ENCODE assay signal across 24 cellular contexts in the genomic region with DNA sequence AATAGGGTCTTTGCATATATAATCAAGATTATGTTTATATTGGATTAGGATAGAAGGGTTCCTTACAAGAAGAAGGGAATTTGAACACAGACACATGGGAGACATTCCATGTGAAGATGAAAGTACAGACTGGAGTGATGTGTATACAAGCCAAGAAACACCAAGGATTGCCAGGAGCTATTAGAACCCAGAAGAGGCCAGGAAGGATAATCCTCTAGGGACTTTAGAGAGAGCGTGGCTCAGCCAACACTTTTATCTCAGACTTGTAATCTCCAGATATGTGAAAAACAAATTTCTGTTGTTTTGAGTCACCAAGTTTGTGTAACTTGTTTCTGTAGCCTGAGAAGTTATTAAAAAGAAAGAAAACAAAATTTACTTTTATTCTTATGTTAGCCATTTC.
DNase-seq lines count a peak whose midpoint lies in the region; ATAC-seq and TF ChIP-seq lines count a peak whose summit lies in the region.
"Had no signal": no experiment of that assay in that cellular context is flagged by ENCODE, and none has a peak within 500 bp of the region (broad histone marks: within the 10 kb centered on the region; RNA-seq: fewer than 3 reads in every experiment).

No MANE protein-coding gene starts in this region.

- TF ChIP-seq CTCF in AG10803 (conservative IDR thresholded peaks at IDR 0.05; ENCODE audit: low read length) (no peak), IMR-90 (conservative IDR thresholded peaks at IDR 0.05; ENCODE audit: low read depth, low read length) (no peak), cardiac fibroblast (IDR thresholded peaks at IDR 0.05; ENCODE audit: low read depth, low read length) (no peak), osteoblast (IDR thresholded peaks at IDR 0.05; ENCODE audit: extremely low read depth, low read depth, low read length) (no peak)

- WGBS in IMR-90 (ENCODE audit: extremely low coverage in 2 of 2, insufficient read length in 1 of 2), 2 experiments = no CpG with 5 or more reads among the region's 1 CpG

- H3K9me3 ChIP-seq in IMR-90 (ENCODE audit: control insufficient read depth, insufficient read depth, low read length) (no peaks in the 10 kb centered on the region), osteoblast (ENCODE audit: low read depth, low read length) (no peaks in the 10 kb centered on the region)
- H3K9me3 ChIP-seq: BLaER1 treated with 17β-estradiol and CSF1 and Interleukin-3, amounts not matched to agents 10 nM and 100 nM; HAP-1; SJCRH30 had no signal

- no TSS peak for BruUV-seq in IMR-90 (replicated peaks; lab: Mats Ljungman, UMichigan)

- no peak overlapping the region for H3K9ac ChIP-seq in IMR-90 (ENCODE audit: low read depth, low read length)
- H3K9ac ChIP-seq: BLaER1 treated with 17β-estradiol and CSF1 and Interleukin-3, amounts not matched to agents 10 nM and 100 nM had no signal

- TF ChIP-seq RAD21 in IMR-90 (IDR thresholded peaks at IDR 0.05; ENCODE audit: low read length) = no peak

- peak overlapping the region; percentile 44; the same call in 1 of the 2 replicates for H2BK120ac ChIP-seq in IMR-90 (ENCODE audit: low read depth, low read length)

- ATAC-seq in IMR-90 (ENCODE audit: low read depth) (no peak), HG03457 (IDR thresholded peaks at IDR 0.05; ENCODE audit: unreplicated experiment) (no peak)
- ATAC-seq: GM12878, SK-N-SH treated with all-trans-retinoic acid at 6 μM for 48 hours had no signal

- TF ChIP-seq POLR2A in IMR-90 (IDR thresholded peaks at IDR 0.05; ENCODE audit: low read depth, low read length) = no peak

- H3K27ac ChIP-seq in IMR-90 (ENCODE audit: insufficient read depth, low read length) (no peak overlapping the region), osteoblast (ENCODE audit: low read depth, low read length) (no peak overlapping the region)
- H3K27ac ChIP-seq: BLaER1 treated with 17β-estradiol and CSF1 and Interleukin-3, amounts not matched to agents 10 nM and 100 nM; SJCRH30 had no signal

- H3K4me1 ChIP-seq in IMR-90 (ENCODE audit: control insufficient read depth, insufficient read depth, low read length) (no peaks in the 10 kb centered on the region; the same call in 1 of the 2 replicates), osteoblast (ENCODE audit: insufficient read depth, low read length) (peaks cover 4% of the 10 kb centered on the region)
- H3K4me1 ChIP-seq: BLaER1 treated with 17β-estradiol and CSF1 and Interleukin-3, amounts not matched to agents 10 nM and 100 nM; SJCRH30 had no signal

- 0 out of 2 replicates have a peak overlapping the region, but pooled peaks have one; percentile 3 for H4K91ac ChIP-seq in IMR-90 (ENCODE audit: insufficient read depth, low read depth, low read length)

- intact Hi-C loops in IMR-90 (cut with micrococcal nuclease) = no loop called here
- intact Hi-C loops in activated T-helper 1 cell treated with anti-CD3 and anti-CD28 coated beads, Interleukin-12 subunit alpha, Interleukin-12 subunit beta, Interleukin-2, Interleukin-4 antibody, amounts not matched to agents 30 ng/mL and 10 ng/mL and 1 ng/mL, durations not matched to agents 14 hours and 24 hours and 36 hours (cut with micrococcal nuclease) = no loop called here

- 0 out of 2 replicates have a peak overlapping the region, but pooled peaks have one; percentile 5 for H3K14ac ChIP-seq in IMR-90 (replicated peaks; ENCODE audit: low read depth, low read length)

- H3K27me3 Mint-ChIP-seq in activated T-helper 1 cell treated with anti-CD3 and anti-CD28 coated beads, Interleukin-12 subunit alpha, Interleukin-12 subunit beta, Interleukin-2, Interleukin-4 antibody, amounts not matched to agents 30 ng/mL and 10 ng/mL and 1 ng/mL, durations not matched to agents 14 hours and 24 hours and 36 hours (ENCODE audit: insufficient read depth) = peaks cover 9% of the 10 kb centered on the region
- H3K27me3 Mint-ChIP-seq: CD4-positive, alpha-beta T cell had no signal

- H3K4me3 ChIP-seq in AG10803 (ENCODE audit: low read length) (no peak overlapping the region), IMR-90 (ENCODE audit: insufficient read depth, low read depth, low read length) (no peak overlapping the region), cardiac fibroblast (replicated peaks in 1 of 2; ENCODE audit: low read depth in 2 of 2, low read length in 2 of 2) (no peak overlapping the region), osteoblast (ENCODE audit: insufficient read depth, low read length) (no peak overlapping the region)
- H3K4me3 ChIP-seq: BLaER1 treated with 17β-estradiol and CSF1 and Interleukin-3, amounts not matched to agents 10 nM and 100 nM; GM12878; HAP-1; SJCRH30 had no signal

- H3K4me3 Mint-ChIP-seq in activated T-helper 1 cell treated with anti-CD3 and anti-CD28 coated beads, Interleukin-12 subunit alpha, Interleukin-12 subunit beta, Interleukin-2, Interleukin-4 antibody, amounts not matched to agents 30 ng/mL and 10 ng/mL and 1 ng/mL, durations not matched to agents 14 hours and 24 hours and 36 hours = no peak overlapping the region
- H3K4me3 Mint-ChIP-seq: CD4-positive, alpha-beta T cell; HFFc6 had no signal

- peak overlapping the region; percentile 8 for H2AK5ac ChIP-seq in IMR-90 (ENCODE audit: low read depth, low read length)

- no peak overlapping the region for H3K27ac Mint-ChIP-seq in activated T-helper 1 cell treated with anti-CD3 and anti-CD28 coated beads, Interleukin-12 subunit alpha, Interleukin-12 subunit beta, Interleukin-2, Interleukin-4 antibody, amounts not matched to agents 30 ng/mL and 10 ng/mL and 1 ng/mL, durations not matched to agents 14 hours and 24 hours and 36 hours
- H3K27ac Mint-ChIP-seq: CD4-positive, alpha-beta T cell had no signal

- H3K79me2 ChIP-seq in osteoblast (ENCODE audit: insufficient read depth, low read length) = no peaks in the 10 kb centered on the region

- H3K27me3 ChIP-seq in IMR-90 (ENCODE audit: control insufficient read depth, insufficient read depth, low read length) = no peaks in the 10 kb centered on the region
- no peaks in the 10 kb centered on the region for H3K27me3 ChIP-seq in osteoblast (ENCODE audit: insufficient read depth, low read length)
- H3K27me3 ChIP-seq: BLaER1 treated with 17β-estradiol and CSF1 and Interleukin-3, amounts not matched to agents 10 nM and 100 nM; SJCRH30 had no signal

- H3K4me1 Mint-ChIP-seq in activated T-helper 1 cell treated with anti-CD3 and anti-CD28 coated beads, Interleukin-12 subunit alpha, Interleukin-12 subunit beta, Interleukin-2, Interleukin-4 antibody, amounts not matched to agents 30 ng/mL and 10 ng/mL and 1 ng/mL, durations not matched to agents 14 hours and 24 hours and 36 hours (ENCODE audit: low read depth) = no peaks in the 10 kb centered on the region

- H3K9me1 ChIP-seq in IMR-90 (ENCODE audit: insufficient read depth, low read length) = no peaks in the 10 kb centered on the region

- H3K4me2 ChIP-seq in IMR-90 (ENCODE audit: low read depth, low read length) (no peak overlapping the region), osteoblast (ENCODE audit: insufficient read depth, low read length) (no peak overlapping the region)
- H3K4me2 ChIP-seq: BLaER1 treated with 17β-estradiol and CSF1 and Interleukin-3, amounts not matched to agents 10 nM and 100 nM had no signal

- H2BK5ac ChIP-seq in IMR-90 (ENCODE audit: low read depth, low read length, poor library complexity, severe bottlenecking) = peak overlapping the region; percentile 8

- no peak overlapping the region for H3K56ac ChIP-seq in IMR-90 (ENCODE audit: extremely low read depth, insufficient read depth, low read length)

- in situ Hi-C loops in IMR-90 (cut with MboI; ENCODE audit: low sequenced_read_pairs) = no loop called here

- peak overlapping the region; percentile 65; the same call in 1 of the 2 replicates for H3K4ac ChIP-seq in IMR-90 (ENCODE audit: low read depth, low read length)

- 0 out of 2 replicates have a peak overlapping the region, but pooled peaks have one; percentile 48 for H4K5ac ChIP-seq in IMR-90 (ENCODE audit: low read depth, low read length)

- H2AFZ ChIP-seq in IMR-90 (replicated peaks; ENCODE audit: low read length, poor library complexity) = no peak overlapping the region
- peak overlapping the region; percentile 15 for H2AFZ ChIP-seq in osteoblast (ENCODE audit: low read length)

- dilution Hi-C loops in IMR-90 (cut with HindIII; ENCODE audit: low sequenced_read_pairs, unreplicated experiment) = no loop called here

- no peaks in the 10 kb centered on the region for H3K36me3 ChIP-seq in IMR-90 (ENCODE audit: control insufficient read depth, insufficient read depth, low read length)
- H3K36me3 ChIP-seq in osteoblast (ENCODE audit: insufficient read depth, low read length) = no peaks in the 10 kb centered on the region
- H3K36me3 ChIP-seq: BLaER1 treated with 17β-estradiol and CSF1 and Interleukin-3, amounts not matched to agents 10 nM and 100 nM; HAP-1; SJCRH30 had no signal

- peak; percentile 36 for DNase-seq in AG10803 (ENCODE audit: low read depth)
- no peak for DNase-seq in IMR-90
- peak; percentile 63 to 85 for DNase-seq in cardiac fibroblast (ENCODE audit: low read depth in 2 of 2)
- no peak for DNase-seq in osteoblast (ENCODE audit: insufficient read length, low spot score, missing footprints)
- DNase-seq in GF-D8 (lab: John Stamatoyannopoulos, UW) = no peak
- no peak for DNase-seq in activated T-helper 1 cell treated with anti-CD3 and anti-CD28 coated beads, Interleukin-12 subunit alpha, Interleukin-12 subunit beta, Interleukin-2, Interleukin-4 antibody, amounts not matched to agents 30 ng/mL and 10 ng/mL and 1 ng/mL, durations not matched to agents 14 hours and 24 hours and 36 hours (ENCODE audit: low spot score)
- DNase-seq: AML-193; CD4-positive, alpha-beta T cell; DMS53; GOT3; HFFc6; KG1; MM.1S; NCI-H1417; NCI-H1694 treated with DMSO at 0.1 percent for 48 hours; NCI-H2081; NCI-H524; NCI-H774; SJCRH30 had no signal

- CTCF ChIA-PET in IMR-90 (lab: Yijun Ruan, JAX) = interaction anchor here (1.0 kb wide), 1 partner anchor 373 kb away, joined by 4 read pairs; no protein-coding TSS in a partner anchor

- peak overlapping the region; percentile 78; the same call in 1 of the 2 replicates for H3K18ac ChIP-seq in IMR-90 (ENCODE audit: low read depth, low read length)

- H3K9me3 Mint-ChIP-seq in activated T-helper 1 cell treated with anti-CD3 and anti-CD28 coated beads, Interleukin-12 subunit alpha, Interleukin-12 subunit beta, Interleukin-2, Interleukin-4 antibody, amounts not matched to agents 30 ng/mL and 10 ng/mL and 1 ng/mL, durations not matched to agents 14 hours and 24 hours and 36 hours = no peaks in the 10 kb centered on the region
- H3K9me3 Mint-ChIP-seq: CD4-positive, alpha-beta T cell had no signal

- H4K20me1 ChIP-seq in IMR-90 (ENCODE audit: insufficient read depth, low read length) (no peaks in the 10 kb centered on the region), osteoblast (ENCODE audit: insufficient read depth, low read length) (no peaks in the 10 kb centered on the region)
- H4K20me1 ChIP-seq: BLaER1 treated with 17β-estradiol and CSF1 and Interleukin-3, amounts not matched to agents 10 nM and 100 nM had no signal

- POLR2A ChIA-PET in IMR-90 (lab: Charles Lee; ENCODE audit: unreplicated experiment) = no interaction called here

- 0 out of 3 replicates have a peak overlapping the region, but pooled peaks have one; percentile 70 for H2BK15ac ChIP-seq in IMR-90 (ENCODE audit: low read depth, low read length)

- no peaks in the 10 kb centered on the region for H3K79me1 ChIP-seq in IMR-90 (ENCODE audit: low read depth in 1 of 2, low read length in 2 of 2)

- H4K8ac ChIP-seq in IMR-90 (ENCODE audit: low read depth in 2 of 2, low read length in 2 of 2) = peak overlapping the region in 1 of 2 experiments; percentile 60; a peak in 2 of 4 replicates

- H3K23ac ChIP-seq in IMR-90 (ENCODE audit: low read depth, low read length) = 0 out of 2 replicates have a peak overlapping the region, but pooled peaks have one; percentile 4

- H2BK20ac ChIP-seq in IMR-90 (ENCODE audit: low read depth, low read length) = peak overlapping the region; percentile 50; the same call in 1 of the 2 replicates

- no peak overlapping the region for H2AK9ac ChIP-seq in IMR-90 (replicated peaks; ENCODE audit: low read depth, low read length, poor library complexity)

- no peaks in the 10 kb centered on the region for H3K36me3 Mint-ChIP-seq in activated T-helper 1 cell treated with anti-CD3 and anti-CD28 coated beads, Interleukin-12 subunit alpha, Interleukin-12 subunit beta, Interleukin-2, Interleukin-4 antibody, amounts not matched to agents 30 ng/mL and 10 ng/mL and 1 ng/mL, durations not matched to agents 14 hours and 24 hours and 36 hours (ENCODE audit: low read depth)

Comparison
In these comparisons a context has a peak if more than half of its experiments do, and no peak if none do; other contexts are left out.
1. DNase-seq: peak in AG10803 (single experiment) and cardiac fibroblast (2 of 2); none in IMR-90 (single experiment), osteoblast (single experiment), GF-D8 (single experiment) and activated T-helper 1 cell treated with anti-CD3 and anti-CD28 coated beads, Interleukin-12 subunit alpha, Interleukin-12 subunit beta, Interleukin-2, Interleukin-4 antibody, amounts not matched to agents 30 ng/mL and 10 ng/mL and 1 ng/mL, durations not matched to agents 14 hours and 24 hours and 36 hours (single experiment).